In the genomic region with DNA sequence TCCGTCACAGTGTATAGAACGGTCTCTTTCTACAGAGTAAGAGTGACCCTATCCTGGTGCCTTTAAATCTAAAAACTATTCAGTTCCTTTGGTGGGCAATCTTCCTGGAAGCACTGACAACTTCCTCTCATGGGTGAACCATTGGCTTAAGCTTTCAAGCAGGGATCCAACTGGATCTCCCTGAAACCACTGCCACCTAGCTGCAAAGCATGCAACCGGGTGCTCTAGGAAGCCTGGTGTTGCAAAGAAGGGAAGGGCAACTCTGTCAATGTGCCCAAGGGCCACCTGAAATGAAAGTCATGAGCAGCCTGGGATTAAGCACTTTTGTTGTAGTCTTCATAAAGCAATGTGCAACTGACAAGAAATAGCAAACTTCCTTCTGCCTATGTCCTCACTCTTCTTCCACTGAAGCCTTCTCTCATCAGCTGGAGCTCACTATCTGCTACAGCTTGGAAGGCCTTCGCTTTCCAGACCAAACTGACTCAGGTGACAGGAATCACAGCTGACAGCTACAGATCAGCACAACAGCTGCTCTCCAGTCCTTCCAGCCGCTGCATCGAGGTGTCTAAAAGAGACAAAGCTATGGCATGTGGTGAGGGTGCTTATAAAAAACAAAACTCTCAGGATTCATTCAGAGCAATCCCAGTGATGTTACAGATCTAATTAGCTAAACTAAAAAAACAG, we compare ENCODE assay signal across 9 cellular contexts. TPM values are rescaled to one million over a fixed set of nuclear protein-coding genes. Genes with fewer than 3 reads are reported as not detected.
DNase-seq lines count a peak whose midpoint lies in the region; ATAC-seq and TF ChIP-seq lines count a peak whose summit lies in the region.
"Had no signal": no experiment of that assay in that cellular context is flagged by ENCODE, and none has a peak within 500 bp of the region (broad histone marks: within the 10 kb centered on the region; RNA-seq: fewer than 3 reads in every experiment).

No MANE protein-coding gene starts in this region.

- H3K27me3 Mint-ChIP-seq in Calu3 (ENCODE audit: unreplicated experiment) (no peaks in the 10 kb centered on the region), chondrocyte (ENCODE audit: low read depth) (no peaks in the 10 kb centered on the region)
- H3K27me3 Mint-ChIP-seq in activated CD4-positive, alpha-beta memory T cell treated with anti-CD3 and anti-CD28 coated beads for 36 hours, result no peaks in the 10 kb centered on the region

- BruUV-seq in Calu3 (replicated peaks; lab: Mats Ljungman, UMichigan), result no TSS peak

- TF ChIP-seq CTCF in Calu3 (IDR thresholded peaks at IDR 0.05; ENCODE audit: unreplicated experiment) (no peak), LNCAP (IDR thresholded peaks at IDR 0.05) (peak; percentile 41; the same call in 1 of the 2 replicates), chondrocyte (IDR thresholded peaks at IDR 0.05) (peak; percentile 65), lower lobe of right lung (IDR thresholded peaks at IDR 0.05) (peak; percentile 37)

- DNase-seq in Calu3 (peak; percentile 3), chondrocyte (ENCODE audit: low spot score) (no peak), lower lobe of right lung (no peak)
- no peak for DNase-seq in stimulated activated CD4-positive, alpha-beta T cell treated with anti-CD3 and anti-CD28 coated beads, Interleukin-4, amount 100 ng/mL, for 4 hours
- no peak for DNase-seq in activated CD4-positive, alpha-beta T cell treated with anti-CD3 and anti-CD28 coated beads for 48 hours
- no peak for DNase-seq in activated CD4-positive, alpha-beta memory T cell treated with anti-CD3 and anti-CD28 coated beads for 36 hours
- DNase-seq: activated CD4-positive, CD25-positive, alpha-beta regulatory T cell had no signal

- H3K4me1 ChIP-seq in lower lobe of right lung, result no peaks in the 10 kb centered on the region

- H3K27me3 ChIP-seq in lower lobe of right lung (ENCODE audit: low read depth), result no peaks in the 10 kb centered on the region

- CTCF ChIA-PET in Calu3 (lab: Charles Lee), result no interaction called here
- CTCF ChIA-PET in activated CD4-positive, alpha-beta memory T cell treated with anti-CD3 and anti-CD28 coated beads for 36 hours (lab: Charles Lee), result no interaction called here

- H3K4me3 ChIP-seq in lower lobe of right lung, result no peak overlapping the region

- H3K9me3 ChIP-seq in lower lobe of right lung, result no peaks in the 10 kb centered on the region

- H3K4me3 Mint-ChIP-seq in Calu3 (ENCODE audit: low read depth, unreplicated experiment), result no peak overlapping the region
- H3K4me3 Mint-ChIP-seq in chondrocyte (ENCODE audit: unreplicated experiment), result no peak overlapping the region
- H3K4me3 Mint-ChIP-seq in activated CD4-positive, alpha-beta memory T cell treated with anti-CD3 and anti-CD28 coated beads for 36 hours, result no peak overlapping the region

- no peak overlapping the region for H3K27ac ChIP-seq in lower lobe of right lung

- no peaks in the 10 kb centered on the region for H3K4me1 Mint-ChIP-seq in Calu3 (ENCODE audit: low read depth, unreplicated experiment)
- no peaks in the 10 kb centered on the region for H3K4me1 Mint-ChIP-seq in chondrocyte (ENCODE audit: low read depth)
- peaks cover 6% of the 10 kb centered on the region for H3K4me1 Mint-ChIP-seq in activated CD4-positive, alpha-beta memory T cell treated with anti-CD3 and anti-CD28 coated beads for 36 hours (ENCODE audit: low read depth)

- no peak for ATAC-seq in lower lobe of right lung
- ATAC-seq in GM18909 (IDR thresholded peaks at IDR 0.05; ENCODE audit: poor library complexity, unreplicated experiment), result no peak

- intact Hi-C loops in Calu3 (cut with micrococcal nuclease; ENCODE audit: unreplicated experiment) (loop anchor here (10.0 kb wide), 1 partner anchor 95 kb away; no protein-coding TSS in a partner anchor), lower lobe of right lung (cut with DNase I) (no loop called here)
- intact Hi-C loops in activated CD4-positive, alpha-beta memory T cell treated with anti-CD3 and anti-CD28 coated beads for 36 hours (cut with micrococcal nuclease), result no loop called here

- H3K9me3 Mint-ChIP-seq in Calu3 (ENCODE audit: low read depth, unreplicated experiment), result no peaks in the 10 kb centered on the region
- H3K9me3 Mint-ChIP-seq in chondrocyte (ENCODE audit: low read depth), result no peaks in the 10 kb centered on the region
- no peaks in the 10 kb centered on the region for H3K9me3 Mint-ChIP-seq in activated CD4-positive, alpha-beta memory T cell treated with anti-CD3 and anti-CD28 coated beads for 36 hours

- H3K27ac Mint-ChIP-seq in Calu3 (ENCODE audit: unreplicated experiment), result no peak overlapping the region
- no peak overlapping the region for H3K27ac Mint-ChIP-seq in chondrocyte (ENCODE audit: unreplicated experiment)
- no peak overlapping the region for H3K27ac Mint-ChIP-seq in activated CD4-positive, alpha-beta memory T cell treated with anti-CD3 and anti-CD28 coated beads for 36 hours

- peaks cover 83% of the 10 kb centered on the region for H3K36me3 ChIP-seq in lower lobe of right lung

- H3K36me3 Mint-ChIP-seq in Calu3 (ENCODE audit: insufficient read depth, unreplicated experiment) (no peaks in the 10 kb centered on the region), chondrocyte (ENCODE audit: low read depth) (peaks cover 40% of the 10 kb centered on the region)
- peaks cover 35% of the 10 kb centered on the region for H3K36me3 Mint-ChIP-seq in activated CD4-positive, alpha-beta memory T cell treated with anti-CD3 and anti-CD28 coated beads for 36 hours

- POLR2A ChIA-PET in activated CD4-positive, alpha-beta memory T cell treated with anti-CD3 and anti-CD28 coated beads for 36 hours (lab: Charles Lee), result no interaction called here

RNA-seq across cellular contexts. Expression of a gene that starts 46.1 kb away (rescaled TPM):
- total RNA-seq in Calu3 (2022) (16.2 and 16.4 TPM in 2 replicates), chondrocyte (56.0 to 63.6 TPM (median 56.3 TPM) in 3 replicates), lower lobe of right lung (39.4 TPM)
- total RNA-seq in activated CD4-positive, alpha-beta memory T cell treated with anti-CD3 and anti-CD28 coated beads for 36 hours, result 10 to 100 TPM; 15.0 to 16.6 TPM

RNA-seq across cellular contexts. Expression of a gene that starts 55.9 kb away (rescaled TPM):
- total RNA-seq in Calu3 (2022), result 5.9 and 6.2 TPM in 2 replicates
- 12.4 to 14.2 TPM (median 13.8 TPM) in 3 replicates for total RNA-seq in chondrocyte
- total RNA-seq in lower lobe of right lung, result 11.1 TPM
- total RNA-seq in activated CD4-positive, alpha-beta memory T cell treated with anti-CD3 and anti-CD28 coated beads for 36 hours, result 1 to 10 TPM; 5.5 to 5.7 TPM
